ENCODE assay signal across 8 cellular contexts in genomic region chr13:102555914-102556553, GRCh38. TPM values are rescaled to one million over a fixed set of nuclear protein-coding genes. Genes with fewer than 3 reads are reported as not detected.
A peak's percentile ranks its signal among the peaks of the same experiment; 100 is the strongest.
DNase-seq lines count a peak whose midpoint lies in the region; ATAC-seq and TF ChIP-seq lines count a peak whose summit lies in the region.

No MANE protein-coding gene starts in this region.

- no peak overlapping the region for H3K27ac ChIP-seq in GM23338 (ENCODE audit: low read depth)
- H3K27ac ChIP-seq in SU-DHL-6 (ENCODE audit: low read depth, low read length): no peak overlapping the region

- no peak overlapping the region for H3K27ac Mint-ChIP-seq in activated CD4-positive, alpha-beta T cell treated with anti-CD3 and anti-CD28 coated beads, Interleukin-2, amount 10 ng/mL, durations not matched to agents 7 days and 5 days
- H3K27ac Mint-ChIP-seq in GM23338: no peak overlapping the region

- H3F3A ChIP-seq in GM23338 (replicated peaks; ENCODE audit: low read depth) (no peaks in the 10 kb centered on the region), SU-DHL-6 (ENCODE audit: insufficient read depth) (0 out of 2 replicates have a peak, but pooled peaks cover 3% of the 10 kb centered on the region)

- no peaks in the 10 kb centered on the region for H3K9me3 Mint-ChIP-seq in activated CD4-positive, alpha-beta T cell treated with anti-CD3 and anti-CD28 coated beads, Interleukin-2, amount 10 ng/mL, durations not matched to agents 7 days and 5 days
- no peaks in the 10 kb centered on the region for H3K9me3 Mint-ChIP-seq in GM23338

- H3K27me3 Mint-ChIP-seq in activated CD4-positive, alpha-beta T cell treated with anti-CD3 and anti-CD28 coated beads, Interleukin-2, amount 10 ng/mL, durations not matched to agents 7 days and 5 days: peaks cover 9% of the 10 kb centered on the region
- H3K27me3 Mint-ChIP-seq in GM23338 (ENCODE audit: insufficient read depth, low read depth, poor library complexity): no peaks in the 10 kb centered on the region

- H3K9me3 ChIP-seq in SU-DHL-6 (ENCODE audit: insufficient read depth, low read length): no peaks in the 10 kb centered on the region
- H3K9me3 ChIP-seq in skeletal muscle satellite cell (replicated peaks; ENCODE audit: low read length): no peaks in the 10 kb centered on the region

- DNase-seq in activated CD4-positive, alpha-beta T cell treated with anti-CD3 and anti-CD28 coated beads, Interleukin-2, amount 10 ng/mL, durations not matched to agents 7 days and 5 days: peak; percentile 27
- no peak for DNase-seq in activated CD4-positive, alpha-beta T cell treated with anti-CD3 and anti-CD28 coated beads for 1 hour
- DNase-seq in GM23338 (ENCODE audit: low spot score) (peak; percentile 74), MV-4-11 (lab: John Stamatoyannopoulos, UW) (peak; percentile 35), fibroblast of villous mesenchyme (ENCODE audit: low read depth) (peak; percentile 40)

- peak; percentile 71 for ATAC-seq in GM23338
- ATAC-seq in activated CD4-positive, CD25-positive, alpha-beta regulatory T cell treated with anti-CD3 and anti-CD28 coated beads, Interleukin-2, amount 50 U/mL, for 24 hours: no peak

- H3K9ac ChIP-seq in SU-DHL-6 (ENCODE audit: low read length) (no peak overlapping the region), skeletal muscle satellite cell (ENCODE audit: low read depth, low read length) (no peak overlapping the region)

- H3K4me2 ChIP-seq in GM23338 (no peak overlapping the region), SU-DHL-6 (ENCODE audit: low read depth, low read length, poor library complexity, severe bottlenecking) (no peak overlapping the region), skeletal muscle satellite cell (ENCODE audit: low read length) (peak overlapping the region; percentile 62)

- no peaks in the 10 kb centered on the region for H3K36me3 Mint-ChIP-seq in activated CD4-positive, alpha-beta T cell treated with anti-CD3 and anti-CD28 coated beads, Interleukin-2, amount 10 ng/mL, durations not matched to agents 7 days and 5 days (ENCODE audit: low read depth)
- no peaks in the 10 kb centered on the region for H3K36me3 Mint-ChIP-seq in GM23338 (ENCODE audit: low read depth)

- H3K4me3 Mint-ChIP-seq in activated CD4-positive, alpha-beta T cell treated with anti-CD3 and anti-CD28 coated beads, Interleukin-2, amount 10 ng/mL, durations not matched to agents 7 days and 5 days: no peak overlapping the region
- H3K4me3 Mint-ChIP-seq in GM23338: no peak overlapping the region

- H3K79me2 ChIP-seq in GM23338 (replicated peaks; ENCODE audit: insufficient read depth): no peaks in the 10 kb centered on the region
- no peaks in the 10 kb centered on the region for H3K79me2 ChIP-seq in SU-DHL-6 (ENCODE audit: insufficient read depth, low read length)

- H4K20me1 ChIP-seq in GM23338 (replicated peaks; ENCODE audit: insufficient read depth) (no peaks in the 10 kb centered on the region), SU-DHL-6 (ENCODE audit: low read depth, low read length) (no peaks in the 10 kb centered on the region)

- H3K27me3 ChIP-seq in GM23338 (ENCODE audit: insufficient read depth) (no peaks in the 10 kb centered on the region), SU-DHL-6 (ENCODE audit: low read length) (no peaks in the 10 kb centered on the region), skeletal muscle satellite cell (ENCODE audit: control insufficient read depth, insufficient read depth, low read length) (peaks cover 3% of the 10 kb centered on the region)

- no peaks in the 10 kb centered on the region for H3K4me1 ChIP-seq in GM23338 (ENCODE audit: insufficient read depth)
- H3K4me1 ChIP-seq in skeletal muscle satellite cell (ENCODE audit: control insufficient read depth, insufficient read depth, low read length): no peaks in the 10 kb centered on the region

- H3K4me3 ChIP-seq in GM23338 (no peak overlapping the region), SU-DHL-6 (ENCODE audit: insufficient read depth, low read length, poor library complexity, severe bottlenecking) (no peak overlapping the region), fibroblast of villous mesenchyme (ENCODE audit: low read depth, low read length) (no peak overlapping the region), skeletal muscle satellite cell (ENCODE audit: low read length) (no peak overlapping the region)

- TF ChIP-seq CTCF in GM23338 (conservative IDR thresholded peaks at IDR 0.05; ENCODE audit: low read depth in 2 of 2) (peak; percentile 61 to 71), SU-DHL-6 (IDR thresholded peaks at IDR 0.05; ENCODE audit: insufficient read depth, low read length, poor library complexity, severe bottlenecking) (peak; percentile 47), fibroblast of villous mesenchyme (IDR thresholded peaks at IDR 0.05; ENCODE audit: insufficient read depth, low read depth, low read length) (peak; percentile 45)

- H2AFZ ChIP-seq in GM23338 (no peak overlapping the region), SU-DHL-6 (ENCODE audit: low read depth, low read length, severe bottlenecking) (no peak overlapping the region)

- H3K36me3 ChIP-seq in GM23338 (ENCODE audit: insufficient read depth): no peaks in the 10 kb centered on the region
- H3K36me3 ChIP-seq in SU-DHL-6 (ENCODE audit: low read length): no peaks in the 10 kb centered on the region
- no peaks in the 10 kb centered on the region for H3K36me3 ChIP-seq in skeletal muscle satellite cell (ENCODE audit: insufficient read depth, low read length)

- no peaks in the 10 kb centered on the region for H3K9me2 ChIP-seq in GM23338 (ENCODE audit: insufficient read depth)
- H3K9me2 ChIP-seq in SU-DHL-6 (replicated peaks; ENCODE audit: insufficient read depth, low read length): no peaks in the 10 kb centered on the region

- no peaks in the 10 kb centered on the region for H3K4me1 Mint-ChIP-seq in activated CD4-positive, alpha-beta T cell treated with anti-CD3 and anti-CD28 coated beads, Interleukin-2, amount 10 ng/mL, durations not matched to agents 7 days and 5 days
- no peaks in the 10 kb centered on the region; the same call in 1 of the 3 replicates for H3K4me1 Mint-ChIP-seq in GM23338

- CTCF ChIA-PET in activated CD4-positive, alpha-beta T cell treated with anti-CD3 and anti-CD28 coated beads, Interleukin-2, amount 10 ng/mL, durations not matched to agents 7 days and 5 days (lab: Charles Lee): interaction anchor here (0.6 to 1.2 kb wide), 2 partner anchors 9 to 1271 kb away, joined by 3 to 4 read pairs; no protein-coding TSS in a partner anchor

- POLR2A ChIA-PET in activated CD4-positive, alpha-beta T cell treated with anti-CD3 and anti-CD28 coated beads, Interleukin-2, amount 10 ng/mL, durations not matched to agents 7 days and 5 days (lab: Charles Lee): no interaction called here

TF ChIP-seq in GM23338, 12 proteins besides CTCF, POLR2A, EP300 and RAD21:
- TF ChIP-seq NANOG (IDR thresholded peaks at IDR 0.05; ENCODE audit: borderline replicate concordance) (no peak), CREB1 (CRISPR knock-in tag; IDR thresholded peaks at IDR 0.05; ENCODE audit: low read depth) (0 out of 2 replicates have a peak, but pooled peaks have one; percentile 15)

RNA-seq across cellular contexts. Expression of gene TPP2, which starts 40.8 kb away (rescaled TPM):
- 100 to 1,000 TPM in 1 of 2 experiments, 10 to 100 TPM in 1; 95.9 to 115 TPM for total RNA-seq in activated CD4-positive, alpha-beta T cell treated with anti-CD3 and anti-CD28 coated beads, Interleukin-2, amount 10 ng/mL, durations not matched to agents 7 days and 5 days
- total RNA-seq in GM23338 (2014; rRNA removed; shearing (Covaris generic)): 91.9 and 111 TPM in 2 replicates
- 47.2 and 56.6 TPM in 2 replicates for polyA plus RNA-seq in GM23338 (2016; fragmentation: Nextera tagmentation; extraction: Ambion mirVana)
- 43.8 and 60.0 TPM in 2 replicates for total RNA-seq in fibroblast of villous mesenchyme
- 48.1 and 62.9 TPM in 2 replicates for total RNA-seq in skeletal muscle satellite cell (2012; rRNA removed)
